In genomic region chr4:6372649-6373525, GRCh38 we compare ENCODE assay signal across 9 cellular contexts.
DNase-seq lines count a peak whose midpoint lies in the region; ATAC-seq and TF ChIP-seq lines count a peak whose summit lies in the region.
"Had no signal": no experiment of that assay in that cellular context is flagged by ENCODE, and none has a peak within 500 bp of the region (broad histone marks: within the 10 kb centered on the region; RNA-seq: fewer than 3 reads in every experiment).

No MANE protein-coding gene starts in this region.

- H3K4me3 Mint-ChIP-seq in activated CD4-positive, alpha-beta memory T cell treated with anti-CD3 and anti-CD28 coated beads, Interleukin-2, amount 10 ng/mL, durations not matched to agents 7 days and 5 days, result no peak overlapping the region
- H3K4me3 Mint-ChIP-seq: brain had no signal

- no peak overlapping the region for H3K4me3 ChIP-seq in Jurkat, Clone E6-1 (ENCODE audit: low read length)
- H3K4me3 ChIP-seq in sigmoid colon, result no peak overlapping the region

- H3K36me3 Mint-ChIP-seq in activated CD4-positive, alpha-beta memory T cell treated with anti-CD3 and anti-CD28 coated beads, Interleukin-2, amount 10 ng/mL, durations not matched to agents 7 days and 5 days (ENCODE audit: low read depth), result no peaks in the 10 kb centered on the region

- no peak overlapping the region for H3K27ac Mint-ChIP-seq in activated CD4-positive, alpha-beta memory T cell treated with anti-CD3 and anti-CD28 coated beads, Interleukin-2, amount 10 ng/mL, durations not matched to agents 7 days and 5 days

- H3K27me3 ChIP-seq in sigmoid colon, result peaks cover 0 to 26% (median 0%) of the 10 kb centered on the region in 3 donors

- no peak for TF ChIP-seq POLR2A in sigmoid colon (IDR thresholded peaks at IDR 0.05)

- no peaks in the 10 kb centered on the region for H3K9me3 ChIP-seq in sigmoid colon

- no peaks in the 10 kb centered on the region for H3K4me1 ChIP-seq in sigmoid colon

- POLR2A ChIA-PET in activated CD4-positive, alpha-beta memory T cell treated with anti-CD3 and anti-CD28 coated beads, Interleukin-2, amount 10 ng/mL, durations not matched to agents 7 days and 5 days (lab: Charles Lee), result no interaction called here

- peaks cover 5% of the 10 kb centered on the region for H3K27me3 Mint-ChIP-seq in activated CD4-positive, alpha-beta memory T cell treated with anti-CD3 and anti-CD28 coated beads, Interleukin-2, amount 10 ng/mL, durations not matched to agents 7 days and 5 days

- WGBS in sigmoid colon, 2 donors, result 82 to 85% methylated on average over 14 of the region's 14 CpGs

- no peaks in the 10 kb centered on the region for H3K36me3 ChIP-seq in sigmoid colon

- no peaks in the 10 kb centered on the region for H3K9me3 Mint-ChIP-seq in activated CD4-positive, alpha-beta memory T cell treated with anti-CD3 and anti-CD28 coated beads, Interleukin-2, amount 10 ng/mL, durations not matched to agents 7 days and 5 days

- intact Hi-C loops in sigmoid colon (cut with DNase I), result no loop called here

- H3K4me1 Mint-ChIP-seq in activated CD4-positive, alpha-beta memory T cell treated with anti-CD3 and anti-CD28 coated beads, Interleukin-2, amount 10 ng/mL, durations not matched to agents 7 days and 5 days, result no peaks in the 10 kb centered on the region

- ATAC-seq in GM18519 (IDR thresholded peaks at IDR 0.05; ENCODE audit: low FRiP score, unreplicated experiment), result peak; percentile 47
- ATAC-seq in GM18520 (IDR thresholded peaks at IDR 0.05; ENCODE audit: unreplicated experiment), result no peak
- ATAC-seq in GM21367 (IDR thresholded peaks at IDR 0.05; ENCODE audit: unreplicated experiment), result no peak

- no peak for TF ChIP-seq EP300 in sigmoid colon (IDR thresholded peaks at IDR 0.05)

- no peak overlapping the region for H3K27ac ChIP-seq in sigmoid colon

- CTCF ChIA-PET in activated CD4-positive, alpha-beta memory T cell treated with anti-CD3 and anti-CD28 coated beads, Interleukin-2, amount 10 ng/mL, durations not matched to agents 7 days and 5 days (lab: Charles Lee), result no interaction called here

- no peak for TF ChIP-seq CTCF in sigmoid colon (IDR thresholded peaks at IDR 0.05)

- in situ Hi-C loops in Caki2 (cut with HindIII; ENCODE audit: low pct_unique_long_range_greater_than_20kb, low sequenced_read_pairs), result no loop called here

- peak; percentile 16 for DNase-seq in Caki2 (ENCODE audit: low read depth)
- peak; percentile 45 for DNase-seq in Jurkat, Clone E6-1 (ENCODE audit: low read depth, low spot score)
- peak; percentile 39 for DNase-seq in activated CD4-positive, alpha-beta memory T cell treated with anti-CD3 and anti-CD28 coated beads, Interleukin-2, amount 10 ng/mL, durations not matched to agents 7 days and 5 days
- peak; percentile 93 for DNase-seq in iPS-NIHi7 (ENCODE audit: extremely low spot score)
- no peak for DNase-seq in sigmoid colon
